8 cellular contexts compared by ENCODE assay signal in genomic region chr6:33425668-33426577, GRCh38. TPM values are rescaled to one million over a fixed set of nuclear protein-coding genes. Genes with fewer than 3 reads are reported as not detected.
DNase-seq lines count a peak whose midpoint lies in the region; ATAC-seq and TF ChIP-seq lines count a peak whose summit lies in the region.

No MANE protein-coding gene starts in this region.

- peak; percentile 63 for TF ChIP-seq CTCF in GM12864 (IDR thresholded peaks at IDR 0.05; ENCODE audit: low read depth, low read length, missing control alignments)
- peak; percentile 87 for TF ChIP-seq CTCF in endodermal cell (conservative IDR thresholded peaks at IDR 0.05)
- peak; percentile 26 for TF ChIP-seq CTCF in mesothelial cell of epicardium (IDR thresholded peaks at IDR 0.05; ENCODE audit: unreplicated experiment)

- H3K4me3 Mint-ChIP-seq in endodermal cell, result peak overlapping the region; percentile 86
- H3K4me3 Mint-ChIP-seq in mesothelial cell of epicardium, result peak overlapping the region; percentile 80

- no peaks in the 10 kb centered on the region for H3K4me1 ChIP-seq in endodermal cell (ENCODE audit: control insufficient read depth, insufficient read depth, low read length)

- no peaks in the 10 kb centered on the region for H3K9me3 ChIP-seq in endodermal cell (ENCODE audit: control insufficient read depth, low read length)

- H3K27ac Mint-ChIP-seq in endodermal cell (peak overlapping the region; percentile 84), mesothelial cell of epicardium (peak overlapping the region; percentile 97)

- H3K9ac ChIP-seq in endodermal cell (ENCODE audit: extremely low read depth, low read length, poor library complexity, severe bottlenecking), result peak overlapping the region; percentile 53

- H3K27ac ChIP-seq in endodermal cell (ENCODE audit: low read depth, low read length), result peak overlapping the region; percentile 72

- ATAC-seq in HG03342 (IDR thresholded peaks at IDR 0.05; ENCODE audit: unreplicated experiment) (peak; percentile 43), HG03354 (IDR thresholded peaks at IDR 0.05; ENCODE audit: poor library complexity, severe bottlenecking, unreplicated experiment) (no peak)

- peak overlapping the region; percentile 50 for H3K4me3 ChIP-seq in GM12864 (ENCODE audit: low read depth, low read length)
- H3K4me3 ChIP-seq in endodermal cell (ENCODE audit: low read length), result peak overlapping the region; percentile 84

- H3K27me3 ChIP-seq in endodermal cell (ENCODE audit: control insufficient read depth, insufficient read depth, low read length, poor library complexity, severe bottlenecking), result no peaks in the 10 kb centered on the region

- 2 to 3% methylated on average over 27 to 39 of the region's 43 CpGs for WGBS in endodermal cell (ENCODE audit: insufficient coverage in 1 of 2, insufficient read length in 1 of 2), 2 experiments

- H3K36me3 Mint-ChIP-seq in endodermal cell (ENCODE audit: low read depth) (peaks cover 17% of the 10 kb centered on the region), mesothelial cell of epicardium (peaks cover 8% of the 10 kb centered on the region)

- H3K9me3 Mint-ChIP-seq in endodermal cell (no peaks in the 10 kb centered on the region), mesothelial cell of epicardium (no peaks in the 10 kb centered on the region)

- no peaks in the 10 kb centered on the region for H3K27me3 Mint-ChIP-seq in endodermal cell (ENCODE audit: insufficient read depth)
- H3K27me3 Mint-ChIP-seq in mesothelial cell of epicardium (ENCODE audit: low read depth), result no peaks in the 10 kb centered on the region

- no peaks in the 10 kb centered on the region for H3K36me3 ChIP-seq in endodermal cell (ENCODE audit: control insufficient read depth, insufficient read depth, low read length)

- peak; percentile 39 for DNase-seq in GM12864 (ENCODE audit: low read depth)
- DNase-seq in NOMO-1 treated with DMSO at 0.1 percent for 48 hours (lab: John Stamatoyannopoulos, UW; ENCODE audit: unreplicated experiment), result peak; percentile 73
- peak; percentile 83 for DNase-seq in activated CD8-positive, alpha-beta memory T cell treated with anti-CD3 and anti-CD28 coated beads, Interleukin-2, amount 50 U/mL, for 4 hours
- DNase-seq in endodermal cell, result peak; percentile 97
- DNase-seq in mesothelial cell of epicardium (ENCODE audit: low spot score in 2 of 2, unreplicated experiment in 2 of 2), result peak; percentile 75 to 87
- peak; percentile 62 to 73 for DNase-seq in stimulated activated CD8-positive, alpha-beta memory T cell treated with anti-CD3 and anti-CD28 coated beads, Interleukin-2, amount 100 ng/mL, for 1 hour (ENCODE audit: low read depth in 2 of 2)

- H3K4me1 Mint-ChIP-seq in endodermal cell (peaks cover 63% of the 10 kb centered on the region), mesothelial cell of epicardium (peaks cover 76% of the 10 kb centered on the region)

RNA-seq across cellular contexts. Expression of gene SYNGAP1, which starts 6.1 kb away (rescaled TPM):
- 10 to 100 TPM; 90.2 to 94.2 TPM for total RNA-seq in endodermal cell
- polyA plus RNA-seq in endodermal cell (2013, experiment 1 of 2), result 63.4 TPM
- 54.7 TPM for polyA plus RNA-seq in endodermal cell (2013, experiment 2 of 2)
- total RNA-seq in mesothelial cell of epicardium, result 57.7 to 66.1 TPM (median 65.1 TPM) in 3 replicates

RNA-seq across cellular contexts. Expression of gene CUTA, which starts 8.0 kb away (rescaled TPM):
- total RNA-seq in endodermal cell, result 100 to 1,000 TPM; 198 to 219 TPM
- polyA plus RNA-seq in endodermal cell (2013, experiment 1 of 2), result 232 TPM
- polyA plus RNA-seq in endodermal cell (2013, experiment 2 of 2), result 195 TPM
- total RNA-seq in mesothelial cell of epicardium, result 238 to 239 TPM (median 239 TPM) in 3 replicates

RNA-seq across cellular contexts. Expression of gene PHF1, which starts 15.1 kb away (rescaled TPM):
- 10 to 100 TPM; 71.4 to 75.7 TPM for total RNA-seq in endodermal cell
- 71.2 TPM for polyA plus RNA-seq in endodermal cell (2013, experiment 1 of 2)
- 61.2 TPM for polyA plus RNA-seq in endodermal cell (2013, experiment 2 of 2)
- 61.0 to 63.6 TPM (median 63.0 TPM) in 3 replicates for total RNA-seq in mesothelial cell of epicardium

RNA-seq across cellular contexts. Expression of gene ZBTB9, which starts 28.5 kb away (rescaled TPM):
- total RNA-seq in endodermal cell (10 to 100 TPM; 18.0 to 20.6 TPM), mesothelial cell of epicardium (9.6 to 10.2 TPM (median 10.0 TPM) in 3 replicates)
- 14.1 TPM for polyA plus RNA-seq in endodermal cell (2013, experiment 1 of 2)
- 12.5 TPM for polyA plus RNA-seq in endodermal cell (2013, experiment 2 of 2)

RNA-seq across cellular contexts. Expression of gene KIFC1, which starts 34.3 kb away (rescaled TPM):
- total RNA-seq in endodermal cell (10 to 100 TPM; 56.6 to 94.3 TPM), mesothelial cell of epicardium (30.1 to 31.3 TPM (median 30.3 TPM) in 3 replicates)
- 99.2 TPM for polyA plus RNA-seq in endodermal cell (2013, experiment 1 of 2)
- polyA plus RNA-seq in endodermal cell (2013, experiment 2 of 2), result 95.4 TPM

Comparison
In these comparisons a context has a peak if more than half of its experiments do, and no peak if none do; other contexts are left out.
1. DNase-seq: peak in every context shown above with its lines; median percentile 97 in endodermal cell; 83 in activated CD8-positive, alpha-beta memory T cell treated with anti-CD3 and anti-CD28 coated beads, Interleukin-2, amount 50 U/mL, for 4 hours; 81 in mesothelial cell of epicardium; 73 in NOMO-1 treated with DMSO at 0.1 percent for 48 hours; 68 in stimulated activated CD8-positive, alpha-beta memory T cell treated with anti-CD3 and anti-CD28 coated beads, Interleukin-2, amount 100 ng/mL, for 1 hour; 39 in GM12864.
2. CTCF ChIP-seq: peak in every context shown above with its lines; median percentile 87 in endodermal cell; 63 in GM12864; 26 in mesothelial cell of epicardium.